Comparison of ENCODE assay signal across 8 cellular contexts in the genomic region with DNA sequence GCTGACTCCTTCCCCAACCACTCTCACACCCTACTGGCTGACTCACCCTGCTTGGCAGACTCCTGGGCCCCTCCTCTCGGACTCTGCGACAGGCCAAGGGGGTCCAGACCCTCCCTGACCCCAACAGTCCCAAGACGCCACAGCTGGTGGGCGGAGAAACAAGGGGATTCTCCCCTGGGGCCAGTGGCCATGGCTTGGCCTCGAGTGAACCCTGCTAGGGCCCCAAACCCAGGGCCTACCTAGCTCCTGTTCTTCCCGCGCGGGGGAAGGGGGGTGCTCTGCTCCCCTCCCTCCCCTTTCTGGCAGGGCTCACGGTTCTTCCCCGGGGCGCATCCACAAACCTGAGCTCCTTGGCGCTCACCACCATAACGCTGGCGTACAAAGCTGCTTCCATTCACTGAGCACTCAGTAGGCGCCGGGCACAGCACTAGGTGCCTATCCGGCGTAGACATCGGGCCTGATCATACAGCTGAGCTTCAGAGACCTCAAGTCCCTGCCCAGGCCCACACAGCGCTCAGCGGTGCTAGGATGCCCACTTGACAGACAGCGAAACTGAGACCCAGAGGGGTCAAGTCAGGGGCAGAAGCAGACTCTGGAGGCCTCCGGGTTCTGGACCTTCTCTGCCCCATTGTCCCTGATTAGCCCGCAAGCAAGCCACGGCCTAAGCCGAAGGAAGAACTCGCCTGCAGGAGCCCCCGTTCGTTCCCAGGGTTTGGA. TPM values are rescaled to one million over a fixed set of nuclear protein-coding genes. Genes with fewer than 3 reads are reported as not detected.
DNase-seq lines count a peak whose midpoint lies in the region; ATAC-seq and TF ChIP-seq lines count a peak whose summit lies in the region.

No MANE protein-coding gene starts in this region.

- peak overlapping the region; percentile 80 to 85 for H3K4me3 Mint-ChIP-seq in stimulated activated naive B cell treated with anti-CD40 and anti-IgM and Interleukin-4, amounts not matched to agents 10 μg/mL and 1 μg/mL and 100 μg/mL, for 72 hours

- POLR2A ChIA-PET in BJ (lab: Charles Lee), result no interaction called here

- H3K4me3 ChIP-seq in BJ (ENCODE audit: low read depth, low read length) (peak overlapping the region; percentile 58), adipocyte (ENCODE audit: low read length) (peak overlapping the region; percentile 81), kidney epithelial cell (ENCODE audit: low read depth, low read length) (peak overlapping the region; percentile 65)

- H3K27me3 ChIP-seq in BJ (ENCODE audit: control insufficient read depth, insufficient read depth, low read length), result peaks cover 10% of the 10 kb centered on the region
- H3K27me3 ChIP-seq in adipocyte (replicated peaks; ENCODE audit: control insufficient read depth, insufficient read depth, low read length), result no peaks in the 10 kb centered on the region
- peaks cover 4% of the 10 kb centered on the region for H3K27me3 ChIP-seq in kidney epithelial cell (ENCODE audit: control insufficient read depth, insufficient read depth, low read length)

- CTCF ChIA-PET in BJ (lab: Yijun Ruan, JAX), result interaction anchor here (1.1 to 2.5 kb wide), 3 partner anchors 9 to 41 kb away, joined by 5 to 8 read pairs (median 6); no protein-coding TSS in a partner anchor

- H3K9ac ChIP-seq in adipocyte (ENCODE audit: low read length), result peak overlapping the region; percentile 83

- peaks cover 28% of the 10 kb centered on the region for H3K4me1 ChIP-seq in adipocyte (ENCODE audit: control insufficient read depth, insufficient read depth, low read length)

- H3K36me3 ChIP-seq in BJ (ENCODE audit: control insufficient read depth, insufficient read depth, low read length), result no peaks in the 10 kb centered on the region
- no peaks in the 10 kb centered on the region for H3K36me3 ChIP-seq in adipocyte (ENCODE audit: control insufficient read depth, insufficient read depth, low read length, severe bottlenecking)
- H3K36me3 ChIP-seq in kidney epithelial cell (ENCODE audit: control insufficient read depth, insufficient read depth, low read length), result no peaks in the 10 kb centered on the region

- peaks cover 0 to 2% of the 10 kb centered on the region in 2 donors for H3K9me3 Mint-ChIP-seq in stimulated activated naive B cell treated with anti-CD40 and anti-IgM and Interleukin-4, amounts not matched to agents 10 μg/mL and 1 μg/mL and 100 μg/mL, for 72 hours

- no peak for DNase-seq in BJ (ENCODE audit: low read depth)
- peak; percentile 51 for DNase-seq in NAMALWA (ENCODE audit: low spot score)
- no peak for DNase-seq in adipocyte (ENCODE audit: low read depth)
- DNase-seq in kidney epithelial cell (ENCODE audit: low read depth), result no peak
- DNase-seq in stimulated activated naive B cell treated with anti-CD40 and anti-IgM and Interleukin-4, amounts not matched to agents 10 μg/mL and 1 μg/mL and 100 μg/mL, for 72 hours, result no peak
- DNase-seq in posterior vena cava (ENCODE audit: low spot score), result no peak
- no peak for DNase-seq in NCI-H1105 treated with DMSO at 0.1 percent for 48 hours (lab: John Stamatoyannopoulos, UW)
- no peak for DNase-seq in COLO829 (ENCODE audit: low spot score)

- peaks cover 35 to 60% of the 10 kb centered on the region in 2 donors for H3K4me1 Mint-ChIP-seq in stimulated activated naive B cell treated with anti-CD40 and anti-IgM and Interleukin-4, amounts not matched to agents 10 μg/mL and 1 μg/mL and 100 μg/mL, for 72 hours

- intact Hi-C loops in posterior vena cava (cut with DNase I), result no loop called here

- H3K36me3 Mint-ChIP-seq in stimulated activated naive B cell treated with anti-CD40 and anti-IgM and Interleukin-4, amounts not matched to agents 10 μg/mL and 1 μg/mL and 100 μg/mL, for 72 hours, result peaks cover 5 to 12% of the 10 kb centered on the region in 2 donors

- H3K27me3 Mint-ChIP-seq in stimulated activated naive B cell treated with anti-CD40 and anti-IgM and Interleukin-4, amounts not matched to agents 10 μg/mL and 1 μg/mL and 100 μg/mL, for 72 hours, result no peaks in the 10 kb centered on the region

- H3K9me3 ChIP-seq in adipocyte (ENCODE audit: control insufficient read depth, low read length), result no peaks in the 10 kb centered on the region

- peak; percentile 20 to 26 for ATAC-seq in stimulated activated naive B cell treated with anti-CD40 and anti-IgM and Interleukin-4, amounts not matched to agents 10 μg/mL and 1 μg/mL and 100 μg/mL, for 72 hours (replicated peaks)

- H3K27ac Mint-ChIP-seq in stimulated activated naive B cell treated with anti-CD40 and anti-IgM and Interleukin-4, amounts not matched to agents 10 μg/mL and 1 μg/mL and 100 μg/mL, for 72 hours, result peak overlapping the region; percentile 86

- TF ChIP-seq CTCF in BJ (IDR thresholded peaks at IDR 0.05; ENCODE audit: insufficient read depth, low read depth, low read length) (no peak), kidney epithelial cell (IDR thresholded peaks at IDR 0.05; ENCODE audit: insufficient read depth, low read length, poor library complexity, severe bottlenecking) (no peak)

RNA-seq across cellular contexts. Expression of a gene that starts 0.6 kb away (rescaled TPM):
- polyA plus RNA-seq in BJ (2011; rRNA removed), result 18.7 and 24.7 TPM in 2 replicates
- 8.7 and 15.8 TPM in 2 replicates for polyA minus RNA-seq in BJ (2011; rRNA and poly(A)+ RNA removed)
- total RNA-seq in kidney epithelial cell (18.1 and 19.2 TPM in 2 replicates), posterior vena cava (10 to 100 TPM; 11.0 to 17.7 TPM)
